In the genomic region with DNA sequence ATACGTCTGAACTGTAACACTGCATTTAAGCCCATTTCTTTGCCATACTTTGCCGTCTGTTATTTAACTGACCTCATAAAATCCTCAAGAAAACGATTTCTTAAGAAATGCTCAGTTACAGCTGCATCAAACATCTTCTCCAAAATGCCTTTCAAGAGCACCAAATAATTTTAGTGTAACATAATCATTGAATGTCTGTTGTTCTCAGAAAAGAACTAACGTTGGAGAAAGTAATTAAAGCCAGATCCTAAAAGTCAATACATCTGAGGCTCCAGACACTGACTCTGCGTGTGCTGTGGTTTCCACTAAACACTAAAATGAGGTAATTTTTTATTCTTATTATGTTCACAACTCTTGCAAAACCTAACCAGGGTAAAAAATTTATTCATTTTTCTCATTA, we compare ENCODE assay signal across 15 cellular contexts.
DNase-seq lines count a peak whose midpoint lies in the region; ATAC-seq and TF ChIP-seq lines count a peak whose summit lies in the region.
"Had no signal": no experiment of that assay in that cellular context is flagged by ENCODE, and none has a peak within 500 bp of the region (broad histone marks: within the 10 kb centered on the region; RNA-seq: fewer than 3 reads in every experiment).

No MANE protein-coding gene starts in this region.

- POLR2A ChIA-PET in activated CD4-positive, alpha-beta memory T cell treated with anti-CD3 and anti-CD28 coated beads for 36 hours (lab: Charles Lee), result no interaction called here

- H3K9me3 ChIP-seq in SK-N-MC (ENCODE audit: low read depth, low read length), result no peaks in the 10 kb centered on the region

- peaks cover 12% of the 10 kb centered on the region for H3K9me3 Mint-ChIP-seq in nephron
- H3K9me3 Mint-ChIP-seq in activated CD4-positive, alpha-beta memory T cell treated with anti-CD3 and anti-CD28 coated beads for 36 hours, result peaks cover 13% of the 10 kb centered on the region

- H3K9ac ChIP-seq in SK-N-MC (ENCODE audit: insufficient read length), result peak overlapping the region; percentile 11

- H3K27ac Mint-ChIP-seq in nephron, result peak overlapping the region in 2 of 3 experiments; percentile 38 to 66
- no peak overlapping the region for H3K27ac Mint-ChIP-seq in activated CD4-positive, alpha-beta memory T cell treated with anti-CD3 and anti-CD28 coated beads for 36 hours
- H3K27ac Mint-ChIP-seq: CD8-positive, alpha-beta memory T cell had no signal

- no peak for ATAC-seq in GM21786 (IDR thresholded peaks at IDR 0.05; ENCODE audit: unreplicated experiment)

- CTCF ChIA-PET in activated CD4-positive, alpha-beta memory T cell treated with anti-CD3 and anti-CD28 coated beads for 36 hours (lab: Charles Lee), result no interaction called here

- H3K27me3 Mint-ChIP-seq in nephron (ENCODE audit: low read depth), result no peaks in the 10 kb centered on the region
- no peaks in the 10 kb centered on the region for H3K27me3 Mint-ChIP-seq in activated CD4-positive, alpha-beta memory T cell treated with anti-CD3 and anti-CD28 coated beads for 36 hours

- no peaks in the 10 kb centered on the region for H3K36me3 ChIP-seq in SK-N-MC (ENCODE audit: insufficient read depth, low read length)
- H3K36me3 ChIP-seq: SJCRH30 had no signal

- no peak for TF ChIP-seq CTCF in AG09319 (IDR thresholded peaks at IDR 0.05; ENCODE audit: low read depth, low read length)
- TF ChIP-seq CTCF in nephron (IDR thresholded peaks at IDR 0.05; ENCODE audit: unreplicated experiment in 3 of 3), result no peak

- peak overlapping the region; percentile 84 for H3K27ac ChIP-seq in SK-N-MC
- H3K27ac ChIP-seq: HL-60, SJCRH30 had no signal

- DNase-seq in AG09319 (ENCODE audit: extremely low read depth, low read depth), result peak; percentile 63
- no peak for DNase-seq in SK-N-MC (ENCODE audit: low read depth, low spot score)
- peak; percentile 86 for DNase-seq in fibroblast of gingiva (ENCODE audit: low read depth)
- DNase-seq in activated CD4-positive, alpha-beta memory T cell treated with anti-CD3 and anti-CD28 coated beads for 36 hours, result no peak
- no peak for DNase-seq in activated CD4-positive, alpha-beta T cell treated with anti-CD3 and anti-CD28 coated beads for 1 hour
- DNase-seq: C1 segment of cervical spinal cord; CD8-positive, alpha-beta memory T cell; IMR-90; NCI-H1436; NCI-H2029; NCI-H526; SJCRH30 had no signal

- peaks cover 10% of the 10 kb centered on the region for H3K4me1 Mint-ChIP-seq in nephron
- H3K4me1 Mint-ChIP-seq in activated CD4-positive, alpha-beta memory T cell treated with anti-CD3 and anti-CD28 coated beads for 36 hours (ENCODE audit: low read depth), result no peaks in the 10 kb centered on the region
- H3K4me1 Mint-ChIP-seq: CD8-positive, alpha-beta memory T cell had no signal

- H3K4me3 Mint-ChIP-seq in nephron, result no peak overlapping the region
- H3K4me3 Mint-ChIP-seq in activated CD4-positive, alpha-beta memory T cell treated with anti-CD3 and anti-CD28 coated beads for 36 hours, result no peak overlapping the region
- H3K4me3 Mint-ChIP-seq: CD8-positive, alpha-beta memory T cell had no signal

- H3K4me3 ChIP-seq in SK-N-MC, result peak overlapping the region; percentile 28
- H3K4me3 ChIP-seq: SJCRH30 had no signal

- intact Hi-C loops in activated CD4-positive, alpha-beta memory T cell treated with anti-CD3 and anti-CD28 coated beads for 36 hours (cut with micrococcal nuclease), result no loop called here

- peaks cover 14% of the 10 kb centered on the region for H3K36me3 Mint-ChIP-seq in nephron (ENCODE audit: low read depth)
- peaks cover 10% of the 10 kb centered on the region for H3K36me3 Mint-ChIP-seq in activated CD4-positive, alpha-beta memory T cell treated with anti-CD3 and anti-CD28 coated beads for 36 hours

Comparison
In these comparisons a context has a peak if more than half of its experiments do, and no peak if none do; other contexts are left out.
1. DNase-seq: peak in AG09319 (single experiment) and fibroblast of gingiva (single experiment); none in SK-N-MC (single experiment), activated CD4-positive, alpha-beta memory T cell treated with anti-CD3 and anti-CD28 coated beads for 36 hours (single experiment) and activated CD4-positive, alpha-beta T cell treated with anti-CD3 and anti-CD28 coated beads for 1 hour (single experiment).